ENCODE assay signal across 12 cellular contexts in the genomic region with DNA sequence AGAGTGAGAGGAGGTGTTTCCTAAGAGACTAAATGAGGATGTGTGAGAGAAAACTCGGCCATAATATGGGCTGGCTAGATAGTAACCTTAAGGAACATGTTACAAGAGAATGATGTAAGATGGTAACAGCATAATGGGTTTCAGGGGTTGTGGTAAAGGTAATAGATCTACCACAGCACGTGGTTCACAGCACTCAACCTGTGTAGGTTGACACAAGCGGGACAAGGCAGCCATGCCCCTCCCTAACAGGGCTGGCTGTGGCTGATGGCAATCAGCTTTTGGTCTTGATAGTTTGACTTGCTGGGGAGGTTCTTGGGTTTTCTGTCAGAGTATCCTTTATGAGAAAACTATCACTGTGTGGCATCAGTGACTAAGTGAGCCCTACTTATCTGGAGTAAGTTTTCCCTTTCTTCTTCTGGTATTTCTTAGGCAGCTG.
A peak's percentile ranks its signal among the peaks of the same experiment; 100 is the strongest.
DNase-seq lines count a peak whose midpoint lies in the region; ATAC-seq and TF ChIP-seq lines count a peak whose summit lies in the region.
"Had no signal": no experiment of that assay in that cellular context is flagged by ENCODE, and none has a peak within 500 bp of the region (broad histone marks: within the 10 kb centered on the region; RNA-seq: fewer than 3 reads in every experiment).

No MANE protein-coding gene starts in this region.

- DNase-seq in left ventricle myocardium inferior (no peak), Right ventricle myocardium inferior (ENCODE audit: missing footprints) (no peak), esophagus muscularis mucosa (ENCODE audit: extremely low spot score) (no peak), putamen (ENCODE audit: low spot score) (no peak), sigmoid colon (no peak)
- DNase-seq in stimulated activated naive CD8-positive, alpha-beta T cell treated with anti-CD3 and anti-CD28 coated beads, Interleukin-15, amount 100 ng/mL, for 72 hours, result peak; percentile 14 to 39
- DNase-seq: NCI-H2171; SIG-M5; spleen; stimulated activated naive CD4-positive, alpha-beta T cell treated with Interleukin-2 at 50 U/mL for 16 hours had no signal

- H3K4me2 ChIP-seq in KMS-11, result peak overlapping the region; percentile 43

- intact Hi-C loops in left ventricle myocardium inferior (cut with micrococcal nuclease) (no loop called here), Right ventricle myocardium inferior (cut with DNase I) (no loop called here), esophagus muscularis mucosa (cut with DNase I) (no loop called here), sigmoid colon (cut with DNase I) (no loop called here)

- TF ChIP-seq CTCF in left ventricle myocardium inferior (IDR thresholded peaks at IDR 0.05; ENCODE audit: borderline replicate concordance) (no peak), KMS-11 (conservative IDR thresholded peaks at IDR 0.05; ENCODE audit: low read depth, low read length) (no peak), esophagus muscularis mucosa (IDR thresholded peaks at IDR 0.05) (no peak), sigmoid colon (IDR thresholded peaks at IDR 0.05) (no peak)

- H3K27ac ChIP-seq in left ventricle myocardium inferior (replicated peaks), result peak overlapping the region; percentile 13
- H3K27ac ChIP-seq in KMS-11, result no peak overlapping the region; the same call in 1 of the 2 replicates
- no peak overlapping the region for H3K27ac ChIP-seq in esophagus muscularis mucosa (replicated peaks in 1 of 4)
- no peak overlapping the region for H3K27ac ChIP-seq in sigmoid colon
- H3K27ac ChIP-seq: spleen had no signal

- no peak overlapping the region for H3K9ac ChIP-seq in KMS-11

- TF ChIP-seq EP300 in esophagus muscularis mucosa (IDR thresholded peaks at IDR 0.05) (no peak), sigmoid colon (IDR thresholded peaks at IDR 0.05) (no peak)

- no peak overlapping the region for H3K27ac Mint-ChIP-seq in stimulated activated naive CD8-positive, alpha-beta T cell treated with anti-CD3 and anti-CD28 coated beads, Interleukin-15, amount 100 ng/mL, for 72 hours

- ATAC-seq in Right ventricle myocardium inferior (no peak), HG02623 (IDR thresholded peaks at IDR 0.05; ENCODE audit: unreplicated experiment) (peak; percentile 44)
- peak; percentile 94 for ATAC-seq in stimulated activated naive CD8-positive, alpha-beta T cell treated with anti-CD3 and anti-CD28 coated beads, Interleukin-15, amount 100 ng/mL, for 72 hours

- H3K4me1 ChIP-seq in left ventricle myocardium inferior (peaks cover 98% of the 10 kb centered on the region), KMS-11 (ENCODE audit: low read depth, poor library complexity, severe bottlenecking) (peaks cover 36% of the 10 kb centered on the region), esophagus muscularis mucosa (peaks cover 9 to 50% (median 38%) of the 10 kb centered on the region in 4 donors), sigmoid colon (peaks cover 0 to 45% (median 21%) of the 10 kb centered on the region in 4 donors)

- H3K4me3 ChIP-seq in left ventricle myocardium inferior (no peak overlapping the region), KMS-11 (IDR thresholded peaks at IDR 0.05; ENCODE audit: insufficient read depth, low read depth, low read length) (no peak overlapping the region), esophagus muscularis mucosa (no peak overlapping the region), sigmoid colon (no peak overlapping the region)
- H3K4me3 ChIP-seq: spleen had no signal

- H3K36me3 ChIP-seq in left ventricle myocardium inferior, result no peaks in the 10 kb centered on the region
- H3K36me3 ChIP-seq in KMS-11 (ENCODE audit: insufficient read depth), result no peaks in the 10 kb centered on the region
- H3K36me3 ChIP-seq in esophagus muscularis mucosa, result peaks cover 0 to 20% (median 8%) of the 10 kb centered on the region in 4 donors
- peaks cover 0 to 4% (median under 1%) of the 10 kb centered on the region in 4 donors for H3K36me3 ChIP-seq in sigmoid colon

- H3K9me3 ChIP-seq in left ventricle myocardium inferior (replicated peaks), result no peaks in the 10 kb centered on the region
- H3K9me3 ChIP-seq in esophagus muscularis mucosa, result no peaks in the 10 kb centered on the region
- H3K9me3 ChIP-seq in sigmoid colon, result no peaks in the 10 kb centered on the region
- H3K9me3 ChIP-seq: spleen had no signal

- no peak overlapping the region for H3K4me3 Mint-ChIP-seq in stimulated activated naive CD8-positive, alpha-beta T cell treated with anti-CD3 and anti-CD28 coated beads, Interleukin-15, amount 100 ng/mL, for 72 hours

- 0 out of 2 replicates have a peak, but pooled peaks cover 2% of the 10 kb centered on the region for H4K20me1 ChIP-seq in KMS-11 (ENCODE audit: insufficient read depth)

- H3K27me3 Mint-ChIP-seq in stimulated activated naive CD8-positive, alpha-beta T cell treated with anti-CD3 and anti-CD28 coated beads, Interleukin-15, amount 100 ng/mL, for 72 hours, result peaks cover 8% of the 10 kb centered on the region

- no peaks in the 10 kb centered on the region for H3K4me1 Mint-ChIP-seq in stimulated activated naive CD8-positive, alpha-beta T cell treated with anti-CD3 and anti-CD28 coated beads, Interleukin-15, amount 100 ng/mL, for 72 hours

- TF ChIP-seq POLR2A in esophagus muscularis mucosa (IDR thresholded peaks at IDR 0.05; ENCODE audit: low read depth) (no peak), sigmoid colon (IDR thresholded peaks at IDR 0.05) (no peak)

- H2AFZ ChIP-seq in KMS-11 (ENCODE audit: low read depth), result no peak overlapping the region

- 79% methylated on average over 3 of the region's 3 CpGs for WGBS in esophagus muscularis mucosa
- 73 to 77% methylated on average over 3 of the region's 3 CpGs for WGBS in sigmoid colon, 2 donors

- H3K9me3 Mint-ChIP-seq in stimulated activated naive CD8-positive, alpha-beta T cell treated with anti-CD3 and anti-CD28 coated beads, Interleukin-15, amount 100 ng/mL, for 72 hours, result no peaks in the 10 kb centered on the region

- H3K27me3 ChIP-seq in left ventricle myocardium inferior (ENCODE audit: low read depth) (no peaks in the 10 kb centered on the region), KMS-11 (ENCODE audit: insufficient read depth, low read depth) (no peaks in the 10 kb centered on the region), esophagus muscularis mucosa (no peaks in the 10 kb centered on the region), sigmoid colon (no peaks in the 10 kb centered on the region)
- H3K27me3 ChIP-seq: spleen had no signal

- H3K79me2 ChIP-seq in KMS-11 (ENCODE audit: insufficient read depth, low read depth), result peaks cover 13% of the 10 kb centered on the region; the same call in 1 of the 2 replicates

Comparison
In these comparisons a context has a peak if more than half of its experiments do, and no peak if none do; other contexts are left out.
1. DNase-seq: peak in stimulated activated naive CD8-positive, alpha-beta T cell treated with anti-CD3 and anti-CD28 coated beads, Interleukin-15, amount 100 ng/mL, for 72 hours (2 of 2); none in left ventricle myocardium inferior (single experiment), Right ventricle myocardium inferior (single experiment), esophagus muscularis mucosa (single experiment), putamen (single experiment) and sigmoid colon (single experiment).